ENCODE assay signal across 1 cellular context in genomic region chr4:101171747-101172146, GRCh38.
TF ChIP-seq lines count a peak whose summit lies in the region.

No MANE protein-coding gene starts in this region.

TF ChIP-seq in IMR-90, 13 proteins besides CTCF, POLR2A, EP300 and RAD21 (continued from another document):
- TF ChIP-seq ELK1 (IDR thresholded peaks at IDR 0.05; ENCODE audit: borderline replicate concordance, low read depth, low read length) (no peak), MAFK (IDR thresholded peaks at IDR 0.05; ENCODE audit: low read depth, low read length) (no peak), BHLHE40 (IDR thresholded peaks at IDR 0.05; ENCODE audit: low read depth, low read length) (no peak), RFX5 (IDR thresholded peaks at IDR 0.05; ENCODE audit: low read depth, low read length) (no peak), SMC3 (IDR thresholded peaks at IDR 0.05; ENCODE audit: low read depth, low read length) (no peak), MAZ (IDR thresholded peaks at IDR 0.05; ENCODE audit: borderline replicate concordance, low read depth, low read length) (no peak)
